Comparison of ENCODE assay signal across 22 cellular contexts in genomic region chr1:179745131-179745611, GRCh38. TPM values are rescaled to one million over a fixed set of nuclear protein-coding genes. Genes with fewer than 3 reads are reported as not detected.
"Had no signal": no experiment of that assay in that cellular context is flagged by ENCODE, and none has a peak within 500 bp of the region (broad histone marks: within the 10 kb centered on the region; RNA-seq: fewer than 3 reads in every experiment).

No MANE protein-coding gene starts in this region.

- H3K36me3 Mint-ChIP-seq: activated CD4-positive, alpha-beta memory T cell treated with anti-CD3 and anti-CD28 coated beads for 36 hours; activated naive CD8-positive, alpha-beta T cell treated with anti-CD3 and anti-CD28 coated beads, Interleukin-2, amount 10 ng/mL, durations not matched to agents 7 days and 5 days; naive thymus-derived CD8-positive, alpha-beta T cell had no signal

- H3K4me3 Mint-ChIP-seq: activated CD4-positive, alpha-beta memory T cell treated with anti-CD3 and anti-CD28 coated beads for 36 hours; activated naive CD4-positive, alpha-beta T cell treated with anti-CD3 and anti-CD28 coated beads for 36 hours; activated naive CD8-positive, alpha-beta T cell treated with anti-CD3 and anti-CD28 coated beads, Interleukin-2, amount 10 ng/mL, durations not matched to agents 7 days and 5 days; dendritic cell treated with granulocyte-macrophage colony-stimulating factor and Interleukin-4, amounts not matched to agents 40 ng/mL and 50 ng/mL, for 4 days; stimulated activated naive CD8-positive, alpha-beta T cell treated with anti-CD3 and anti-CD28 coated beads, Interleukin-15, Interleukin-2, amounts not matched to agents 100 ng/mL and 50 ng/mL, for 24 hours; T-helper 1 cell treated with Interleukin-12 subunit alpha and Interleukin-12 subunit beta and Interleukin-4 antibody, amounts not matched to agents 30 μg/mL and 1 μg/mL, for 36 hours had no signal

- DNase-seq: activated CD4-positive, alpha-beta memory T cell treated with anti-CD3 and anti-CD28 coated beads for 36 hours; activated CD4-positive, alpha-beta T cell treated with anti-CD3 and anti-CD28 coated beads for 4 hours; activated CD4-positive, CD25-positive, alpha-beta regulatory T cell; activated effector memory CD4-positive, alpha-beta T cell treated with Interleukin-2 at 50 U/mL for 16 hours; activated naive CD4-positive, alpha-beta T cell treated with anti-CD3 and anti-CD28 coated beads for 36 hours; activated naive CD8-positive, alpha-beta T cell treated with anti-CD3 and anti-CD28 coated beads, Interleukin-2, amount 10 ng/mL, durations not matched to agents 7 days and 5 days; activated T-cell treated with anti-CD3 and anti-CD28 coated beads, Interleukin-2, amount 50 U/mL, for 72 hours; amniotic stem cell; effector CD4-positive, alpha-beta T cell; foreskin keratinocyte; left lung; naive thymus-derived CD8-positive, alpha-beta T cell; nucleus accumbens; right cardiac atrium; stimulated activated CD4-positive, alpha-beta T cell treated with anti-CD3 and anti-CD28 coated beads, Interleukin-1b, Interleukin-23, amount 100 ng/mL, for 48 hours; substantia nigra; thyroid gland had no signal

- ATAC-seq: activated T-cell treated with anti-CD3 and anti-CD28 coated beads, Interleukin-2, amount 50 U/mL, for 72 hours; foreskin keratinocyte; left lung; naive thymus-derived CD8-positive, alpha-beta T cell; right cardiac atrium had no signal

- H3K36me3 ChIP-seq: cardiac muscle cell, left lung, thyroid gland had no signal

- H3K27ac Mint-ChIP-seq: activated CD4-positive, alpha-beta memory T cell treated with anti-CD3 and anti-CD28 coated beads for 36 hours; activated naive CD4-positive, alpha-beta T cell treated with anti-CD3 and anti-CD28 coated beads for 36 hours; activated naive CD8-positive, alpha-beta T cell treated with anti-CD3 and anti-CD28 coated beads, Interleukin-2, amount 10 ng/mL, durations not matched to agents 7 days and 5 days; activated T-cell treated with anti-CD3 and anti-CD28 coated beads, Interleukin-2, amount 50 U/mL, for 72 hours; dendritic cell treated with granulocyte-macrophage colony-stimulating factor and Interleukin-4, amounts not matched to agents 40 ng/mL and 50 ng/mL, for 4 days; naive thymus-derived CD8-positive, alpha-beta T cell; stimulated activated naive CD8-positive, alpha-beta T cell treated with anti-CD3 and anti-CD28 coated beads, Interleukin-15, Interleukin-2, amounts not matched to agents 100 ng/mL and 50 ng/mL, for 24 hours; T-helper 1 cell treated with Interleukin-12 subunit alpha and Interleukin-12 subunit beta and Interleukin-4 antibody, amounts not matched to agents 30 μg/mL and 1 μg/mL, for 36 hours had no signal

- H3K27me3 ChIP-seq: thyroid gland had no signal

- H3K4me3 ChIP-seq: cardiac muscle cell, left lung, lung, thyroid gland had no signal

- H3K9me3 Mint-ChIP-seq: activated CD4-positive, alpha-beta memory T cell treated with anti-CD3 and anti-CD28 coated beads for 36 hours; activated naive CD4-positive, alpha-beta T cell treated with anti-CD3 and anti-CD28 coated beads for 36 hours; activated naive CD8-positive, alpha-beta T cell treated with anti-CD3 and anti-CD28 coated beads, Interleukin-2, amount 10 ng/mL, durations not matched to agents 7 days and 5 days; activated T-cell treated with anti-CD3 and anti-CD28 coated beads, Interleukin-2, amount 50 U/mL, for 72 hours; dendritic cell treated with granulocyte-macrophage colony-stimulating factor and Interleukin-4, amounts not matched to agents 40 ng/mL and 50 ng/mL, for 4 days; stimulated activated naive CD8-positive, alpha-beta T cell treated with anti-CD3 and anti-CD28 coated beads, Interleukin-15, Interleukin-2, amounts not matched to agents 100 ng/mL and 50 ng/mL, for 24 hours; T-helper 1 cell treated with Interleukin-12 subunit alpha and Interleukin-12 subunit beta and Interleukin-4 antibody, amounts not matched to agents 30 μg/mL and 1 μg/mL, for 36 hours had no signal

RNA-seq across cellular contexts. Expression of gene FAM163A, which starts 2.1 kb away (rescaled TPM):
- total RNA-seq: activated CD4-positive, alpha-beta memory T cell treated with anti-CD3 and anti-CD28 coated beads for 36 hours; activated naive CD8-positive, alpha-beta T cell treated with anti-CD3 and anti-CD28 coated beads, Interleukin-2, amount 10 ng/mL, durations not matched to agents 7 days and 5 days; activated T-cell treated with anti-CD3 and anti-CD28 coated beads, Interleukin-2, amount 50 U/mL, for 72 hours; foreskin keratinocyte; left lung; naive thymus-derived CD8-positive, alpha-beta T cell had no signal
- polyA plus RNA-seq: foreskin keratinocyte; lung; naive thymus-derived CD8-positive, alpha-beta T cell had no signal
